In the genomic region with DNA sequence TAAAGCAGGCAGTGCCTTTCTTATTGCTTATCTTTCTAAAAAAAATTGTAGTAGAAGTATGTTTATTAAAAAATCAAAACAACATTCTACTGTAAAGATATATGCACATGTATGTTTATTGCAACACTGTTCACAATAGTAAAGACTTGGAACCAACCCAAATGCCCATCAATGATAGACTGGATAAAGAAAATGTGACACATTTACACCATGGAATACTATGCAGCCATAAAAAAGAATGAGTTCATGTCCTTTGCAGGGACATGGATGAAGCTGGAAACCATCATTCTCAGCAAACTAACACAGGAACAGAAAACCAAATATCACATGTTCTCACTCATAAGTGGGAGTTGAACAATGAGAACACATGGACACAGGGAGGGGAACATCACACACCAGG, we compare ENCODE assay signal across 2 cellular contexts. TPM values are rescaled to one million over a fixed set of nuclear protein-coding genes. Genes with fewer than 3 reads are reported as not detected.
"Had no signal": no experiment of that assay in that cellular context is flagged by ENCODE, and none has a peak within 500 bp of the region (broad histone marks: within the 10 kb centered on the region; RNA-seq: fewer than 3 reads in every experiment).

No MANE protein-coding gene starts in this region.

RNA-seq across cellular contexts. Expression of a gene that starts 39.7 kb away (rescaled TPM):
- total RNA-seq: ascending aorta, body of pancreas had no signal
